22 cellular contexts compared by ENCODE assay signal in genomic region chr17:43615330-43615729, GRCh38. TPM values are rescaled to one million over a fixed set of nuclear protein-coding genes. Genes with fewer than 3 reads are reported as not detected.
"Had no signal": no experiment of that assay in that cellular context is flagged by ENCODE, and none has a peak within 500 bp of the region (broad histone marks: within the 10 kb centered on the region; RNA-seq: fewer than 3 reads in every experiment).

No MANE protein-coding gene starts in this region.

- H3K9me3 Mint-ChIP-seq: activated naive CD4-positive, alpha-beta T cell treated with anti-CD3 and anti-CD28 coated beads, Interleukin-2, amount 50 U/mL, for 24 hours; natural killer cell; stimulated activated memory B cell treated with anti-CD40 and anti-IgM and Interleukin-4, amounts not matched to agents 10 μg/mL and 1 μg/mL and 100 μg/mL, for 72 hours had no signal

- H3K27me3 Mint-ChIP-seq: activated naive CD4-positive, alpha-beta T cell treated with anti-CD3 and anti-CD28 coated beads, Interleukin-2, amount 50 U/mL, for 24 hours had no signal

- DNase-seq: activated CD4-positive, alpha-beta T cell treated with anti-CD3 and anti-CD28 coated beads for 48 hours; activated CD8-positive, alpha-beta memory T cell treated with anti-CD3 and anti-CD28 coated beads, Interleukin-2, amount 50 U/mL, for 4 hours; activated CD8-positive, alpha-beta T cell treated with anti-CD3 and anti-CD28 coated beads for 36 hours; activated effector memory CD4-positive, alpha-beta T cell treated with anti-CD3 and anti-CD28 coated beads, Interleukin-2, amount 50 U/mL, for 16 hours; activated T-cell treated with anti-CD3 and anti-CD28 coated beads, Interleukin-2, amount 50 U/mL, for 48 hours; adrenal gland; caudate nucleus; hippocampal formation; kidney glomerular epithelial cell; left ventricle myocardium superior; mesendoderm; natural killer cell; stimulated activated CD4-positive, alpha-beta T cell treated with anti-CD3 and anti-CD28 coated beads, Interleukin-2, amount 100 ng/mL, for 24 hours; T-helper 17 cell had no signal

- H3K4me3 ChIP-seq: adrenal gland, tibial nerve had no signal

- ATAC-seq: activated CD8-positive, alpha-beta T cell treated with anti-CD3 and anti-CD28 coated beads for 36 hours; left ventricle myocardium superior; natural killer cell; stimulated activated memory B cell treated with anti-CD40 and anti-IgM and Interleukin-4, amounts not matched to agents 10 μg/mL and 1 μg/mL and 100 μg/mL, for 72 hours; T-helper 17 cell; WTC11 had no signal

- H3K4me1 ChIP-seq: adrenal gland had no signal

- H3K27me3 ChIP-seq: adrenal gland, tibial nerve had no signal

- H3K36me3 Mint-ChIP-seq: activated naive CD4-positive, alpha-beta T cell treated with anti-CD3 and anti-CD28 coated beads, Interleukin-2, amount 50 U/mL, for 24 hours; natural killer cell; stimulated activated memory B cell treated with anti-CD40 and anti-IgM and Interleukin-4, amounts not matched to agents 10 μg/mL and 1 μg/mL and 100 μg/mL, for 72 hours; WTC11 had no signal

- H3K36me3 ChIP-seq: adrenal gland, neutrophil, tibial nerve had no signal

- FAIRE-seq: colon, endometrium had no signal

- H3K4me1 Mint-ChIP-seq: activated naive CD4-positive, alpha-beta T cell treated with anti-CD3 and anti-CD28 coated beads, Interleukin-2, amount 50 U/mL, for 24 hours; natural killer cell; stimulated activated memory B cell treated with anti-CD40 and anti-IgM and Interleukin-4, amounts not matched to agents 10 μg/mL and 1 μg/mL and 100 μg/mL, for 72 hours; T-helper 17 cell; WTC11 had no signal

- H3K9me3 ChIP-seq: adrenal gland, neutrophil, tibial nerve had no signal

- H3K27ac ChIP-seq: adrenal gland, neutrophil, tibial nerve had no signal

- H3K27ac Mint-ChIP-seq: activated CD8-positive, alpha-beta T cell treated with anti-CD3 and anti-CD28 coated beads for 36 hours; activated naive CD4-positive, alpha-beta T cell treated with anti-CD3 and anti-CD28 coated beads, Interleukin-2, amount 50 U/mL, for 24 hours; natural killer cell; stimulated activated memory B cell treated with anti-CD40 and anti-IgM and Interleukin-4, amounts not matched to agents 10 μg/mL and 1 μg/mL and 100 μg/mL, for 72 hours; T-helper 17 cell; WTC11 had no signal

- H3K4me3 Mint-ChIP-seq: activated CD8-positive, alpha-beta T cell treated with anti-CD3 and anti-CD28 coated beads for 36 hours; activated naive CD4-positive, alpha-beta T cell treated with anti-CD3 and anti-CD28 coated beads, Interleukin-2, amount 50 U/mL, for 24 hours; natural killer cell; stimulated activated memory B cell treated with anti-CD40 and anti-IgM and Interleukin-4, amounts not matched to agents 10 μg/mL and 1 μg/mL and 100 μg/mL, for 72 hours; T-helper 17 cell; WTC11 had no signal

RNA-seq across cellular contexts. Expression of gene MEOX1, which starts 46.4 kb away (rescaled TPM):
- total RNA-seq: renal cortical epithelial cell, WTC11 had no signal
